ENCODE assay signal across 8 cellular contexts in genomic region chr11:90204832-90205646, GRCh38. TPM values are rescaled to one million over a fixed set of nuclear protein-coding genes. Genes with fewer than 3 reads are reported as not detected.
DNase-seq lines count a peak whose midpoint lies in the region; ATAC-seq and TF ChIP-seq lines count a peak whose summit lies in the region.

No MANE protein-coding gene starts in this region.

- DNase-seq in activated CD4-positive, alpha-beta T cell treated with anti-CD3 and anti-CD28 coated beads for 36 hours, result peak; percentile 11
- no peak for DNase-seq in activated CD4-positive, alpha-beta T cell treated with anti-CD3 and anti-CD28 coated beads for 1 hour
- DNase-seq in NOMO-1 treated with DMSO at 0.1 percent for 48 hours (lab: John Stamatoyannopoulos, UW; ENCODE audit: unreplicated experiment) (peak; percentile 34), cardiac fibroblast (ENCODE audit: low read depth in 2 of 2) (peak; percentile 76 to 77), memory B cell (ENCODE audit: low spot score in 2 of 2) (peak in 1 of 2 donors; percentile 46), ureter (ENCODE audit: low spot score) (no peak)

- no peak overlapping the region for H3K4me3 Mint-ChIP-seq in activated CD4-positive, alpha-beta T cell treated with anti-CD3 and anti-CD28 coated beads for 36 hours
- no peak overlapping the region for H3K4me3 Mint-ChIP-seq in memory B cell

- CTCF ChIA-PET in activated CD4-positive, alpha-beta T cell treated with anti-CD3 and anti-CD28 coated beads for 36 hours (lab: Charles Lee), result interaction anchor here (0.6 to 2.2 kb wide), 19 partner anchors 9 to 174 kb away, joined by 3 to 24 read pairs (median 3); partner anchors contain the start of genes CHORDC1 and NAALAD2

- intact Hi-C loops in activated CD4-positive, alpha-beta T cell treated with anti-CD3 and anti-CD28 coated beads for 36 hours (cut with DNase I, micrococcal nuclease), result loop anchor here (1.0 to 2.0 kb wide), 3 partner anchors 18 to 254 kb away; partner anchors contain the start of gene CHORDC1 (in 2 of the 2)

- H3K4me1 Mint-ChIP-seq in activated CD4-positive, alpha-beta T cell treated with anti-CD3 and anti-CD28 coated beads for 36 hours, result peaks cover 15% of the 10 kb centered on the region
- no peaks in the 10 kb centered on the region for H3K4me1 Mint-ChIP-seq in memory B cell

- no peaks in the 10 kb centered on the region for H3K27me3 Mint-ChIP-seq in activated CD4-positive, alpha-beta T cell treated with anti-CD3 and anti-CD28 coated beads for 36 hours
- H3K27me3 Mint-ChIP-seq in memory B cell, result no peaks in the 10 kb centered on the region

- peaks cover 55% of the 10 kb centered on the region for H3K36me3 Mint-ChIP-seq in activated CD4-positive, alpha-beta T cell treated with anti-CD3 and anti-CD28 coated beads for 36 hours (ENCODE audit: low read depth)
- H3K36me3 Mint-ChIP-seq in memory B cell, result peaks cover 21% of the 10 kb centered on the region

- no peaks in the 10 kb centered on the region for H3K9me3 Mint-ChIP-seq in activated CD4-positive, alpha-beta T cell treated with anti-CD3 and anti-CD28 coated beads for 36 hours (ENCODE audit: low read depth)
- no peaks in the 10 kb centered on the region for H3K9me3 Mint-ChIP-seq in memory B cell

- ATAC-seq in activated CD4-positive, alpha-beta T cell treated with anti-CD3 and anti-CD28 coated beads for 36 hours, result peak; percentile 42
- ATAC-seq in GM19467 (IDR thresholded peaks at IDR 0.05; ENCODE audit: unreplicated experiment), result peak; percentile 80
- ATAC-seq in HG03521 (IDR thresholded peaks at IDR 0.05; ENCODE audit: unreplicated experiment), result peak; percentile 71
- ATAC-seq in memory B cell (ENCODE audit: low read depth), result peak; percentile 45

- peak overlapping the region; percentile 39 for H3K27ac Mint-ChIP-seq in activated CD4-positive, alpha-beta T cell treated with anti-CD3 and anti-CD28 coated beads for 36 hours
- H3K27ac Mint-ChIP-seq in memory B cell, result no peak overlapping the region

- H3K4me3 ChIP-seq in cardiac fibroblast (replicated peaks in 1 of 2; ENCODE audit: low read depth in 2 of 2, low read length in 2 of 2), result no peak overlapping the region

- POLR2A ChIA-PET in activated CD4-positive, alpha-beta T cell treated with anti-CD3 and anti-CD28 coated beads for 36 hours (lab: Charles Lee), result no interaction called here

- peak; percentile 94 for TF ChIP-seq CTCF in cardiac fibroblast (IDR thresholded peaks at IDR 0.05; ENCODE audit: low read depth, low read length)

RNA-seq across cellular contexts. Expression of gene CHORDC1, which starts 17.8 kb away (rescaled TPM):
- total RNA-seq in activated CD4-positive, alpha-beta T cell treated with anti-CD3 and anti-CD28 coated beads for 36 hours, result 100 to 1,000 TPM in 1 of 2 experiments, 10 to 100 TPM in 1; 85.4 to 112 TPM
- total RNA-seq in ureter, result 38.9 TPM

Comparison
In these comparisons a context has a peak if more than half of its experiments do, and no peak if none do; other contexts are left out.
1. DNase-seq: peak in activated CD4-positive, alpha-beta T cell treated with anti-CD3 and anti-CD28 coated beads for 36 hours (single experiment), NOMO-1 treated with DMSO at 0.1 percent for 48 hours (single experiment) and cardiac fibroblast (2 of 2); none in activated CD4-positive, alpha-beta T cell treated with anti-CD3 and anti-CD28 coated beads for 1 hour (single experiment) and ureter (single experiment).
2. Peak in every context shown above with its lines, with median percentiles within 50 percentile points of each other: ATAC-seq.